1 cellular context compared by ENCODE assay signal in the genomic region with DNA sequence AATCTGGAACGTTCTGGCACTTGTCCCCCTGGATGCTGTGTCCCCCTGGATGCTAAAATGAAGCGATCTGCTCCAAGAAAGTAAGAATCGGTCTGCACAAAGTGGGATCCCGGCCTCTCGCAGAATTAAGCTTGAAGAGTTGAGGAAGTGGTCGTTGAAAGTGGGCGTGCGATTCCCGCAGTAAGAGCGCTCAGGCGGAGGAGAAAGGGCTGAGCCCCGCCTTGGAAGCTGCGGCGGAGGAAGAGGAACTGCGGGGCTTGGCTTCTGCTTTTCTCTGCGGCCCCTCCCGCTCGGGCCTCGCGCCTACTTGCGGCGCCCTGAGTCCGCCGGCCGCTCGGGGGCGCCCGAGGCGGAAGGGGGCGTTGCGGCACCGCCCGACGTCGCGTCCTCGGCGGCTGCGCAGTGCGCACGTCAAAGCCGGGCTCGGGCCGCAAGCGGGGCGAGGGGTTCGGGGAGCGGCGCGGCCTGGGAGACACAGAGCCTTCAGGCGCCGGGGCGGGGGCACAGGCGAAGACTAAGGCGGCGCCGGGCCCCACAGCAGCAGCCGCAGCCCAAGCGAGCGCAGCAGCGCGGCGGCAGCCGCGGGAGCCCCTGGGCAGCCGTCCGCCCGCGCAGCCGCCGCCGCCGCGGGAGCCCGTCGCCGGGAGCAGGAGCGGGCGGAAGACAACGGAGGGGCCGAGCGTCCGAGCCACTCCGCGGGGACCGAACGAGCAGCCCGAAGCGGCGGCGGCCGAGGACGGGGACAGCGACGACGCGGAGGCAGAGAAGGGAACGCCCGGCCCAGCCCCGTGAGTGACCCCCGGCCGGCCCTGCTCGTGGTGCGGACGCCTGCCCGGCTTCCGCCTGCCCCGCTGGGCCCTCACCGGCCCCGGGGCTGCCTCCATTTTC.
TF ChIP-seq lines count a peak whose summit lies in the region.

A gene (plus strand): TSS at position 400 of the 888 bp plus-strand sequence. CDS start 47,160 bp downstream, outside the sequence.

TF ChIP-seq in HepG2, 621 proteins besides CTCF, POLR2A, EP300 and RAD21 (continued from another document and continues in another):
- no peak for TF ChIP-seq HOXD1 (CRISPR knock-in tag; IDR thresholded peaks at IDR 0.05)
- TF ChIP-seq HNRNPH1 (optimal IDR thresholded peaks at IDR 0.05; ENCODE audit: low read depth, low read length) = no peak
- peak; percentile 57; the same call in 1 of the 2 replicates for TF ChIP-seq ZBTB7A (CRISPR knock-in tag; IDR thresholded peaks at IDR 0.05)
- TF ChIP-seq GTF3A (CRISPR knock-in tag; conservative IDR thresholded peaks at IDR 0.05) = no peak
- peak; percentile 81; the same call in 1 of the 2 replicates for TF ChIP-seq ZNF616 (CRISPR knock-in tag; IDR thresholded peaks at IDR 0.05; ENCODE audit: low read depth)
- TF ChIP-seq PLRG1 (conservative IDR thresholded peaks at IDR 0.05) = no peak
- TF ChIP-seq HMG20A (CRISPR knock-in tag; IDR thresholded peaks at IDR 0.05; ENCODE audit: borderline replicate concordance) = no peak; the same call in 1 of the 2 replicates
- TF ChIP-seq, protein P1, sequence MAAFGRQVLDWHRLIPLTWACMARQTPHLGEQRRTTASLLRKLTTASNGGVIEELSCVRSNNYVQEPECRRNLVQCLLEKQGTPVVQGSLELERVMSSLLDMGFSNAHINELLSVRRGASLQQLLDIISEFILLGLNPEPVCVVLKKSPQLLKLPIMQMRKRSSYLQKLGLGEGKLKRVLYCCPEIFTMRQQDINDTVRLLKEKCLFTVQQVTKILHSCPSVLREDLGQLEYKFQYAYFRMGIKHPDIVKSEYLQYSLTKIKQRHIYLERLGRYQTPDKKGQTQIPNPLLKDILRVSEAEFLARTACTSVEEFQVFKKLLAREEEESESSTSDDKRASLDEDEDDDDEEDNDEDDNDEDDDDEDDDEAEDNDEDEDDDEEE (CRISPR knock-in tag; IDR thresholded peaks at IDR 0.05) = no peak
- no peak for TF ChIP-seq ZNF589 (CRISPR knock-in tag; conservative IDR thresholded peaks at IDR 0.05)
- TF ChIP-seq CCDC6 (CRISPR knock-in tag; IDR thresholded peaks at IDR 0.05) = peak; percentile 98
- TF ChIP-seq, protein P2, sequence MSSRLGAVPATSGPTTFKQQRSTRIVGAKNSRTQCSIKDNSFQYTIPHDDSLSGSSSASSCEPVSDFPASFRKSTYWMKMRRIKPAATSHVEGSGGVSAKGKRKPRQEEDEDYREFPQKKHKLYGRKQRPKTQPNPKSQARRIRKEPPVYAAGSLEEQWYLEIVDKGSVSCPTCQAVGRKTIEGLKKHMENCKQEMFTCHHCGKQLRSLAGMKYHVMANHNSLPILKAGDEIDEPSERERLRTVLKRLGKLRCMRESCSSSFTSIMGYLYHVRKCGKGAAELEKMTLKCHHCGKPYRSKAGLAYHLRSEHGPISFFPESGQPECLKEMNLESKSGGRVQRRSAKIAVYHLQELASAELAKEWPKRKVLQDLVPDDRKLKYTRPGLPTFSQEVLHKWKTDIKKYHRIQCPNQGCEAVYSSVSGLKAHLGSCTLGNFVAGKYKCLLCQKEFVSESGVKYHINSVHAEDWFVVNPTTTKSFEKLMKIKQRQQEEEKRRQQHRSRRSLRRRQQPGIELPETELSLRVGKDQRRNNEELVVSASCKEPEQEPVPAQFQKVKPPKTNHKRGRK (CRISPR knock-in tag; IDR thresholded peaks at IDR 0.05) = no peak
- TF ChIP-seq NCOR1 (IDR thresholded peaks at IDR 0.05; ENCODE audit: borderline replicate concordance, low read length) = no peak
- TF ChIP-seq ATRX (CRISPR knock-in tag; IDR thresholded peaks at IDR 0.05; ENCODE audit: borderline replicate concordance) = no peak
- no peak for TF ChIP-seq MED13 (CRISPR knock-in tag; IDR thresholded peaks at IDR 0.05)
- TF ChIP-seq ZNF562 (CRISPR knock-in tag; IDR thresholded peaks at IDR 0.05; ENCODE audit: borderline replicate concordance) = no peak
- TF ChIP-seq THAP11 (CRISPR knock-in tag; IDR thresholded peaks at IDR 0.05) = peak; percentile 90
- peak; percentile 74 for TF ChIP-seq ERF (CRISPR knock-in tag; IDR thresholded peaks at IDR 0.05)
- 0 out of 2 replicates have a peak, but pooled peaks have one; percentile 24 for TF ChIP-seq KDM5A (IDR thresholded peaks at IDR 0.05; ENCODE audit: borderline replicate concordance, low read length)
- TF ChIP-seq ZNF331 (CRISPR knock-in tag; IDR thresholded peaks at IDR 0.05) = peak; percentile 90
- no peak for TF ChIP-seq ARID2 (CRISPR knock-in tag; IDR thresholded peaks at IDR 0.05; ENCODE audit: borderline replicate concordance)
- TF ChIP-seq, protein P3, sequence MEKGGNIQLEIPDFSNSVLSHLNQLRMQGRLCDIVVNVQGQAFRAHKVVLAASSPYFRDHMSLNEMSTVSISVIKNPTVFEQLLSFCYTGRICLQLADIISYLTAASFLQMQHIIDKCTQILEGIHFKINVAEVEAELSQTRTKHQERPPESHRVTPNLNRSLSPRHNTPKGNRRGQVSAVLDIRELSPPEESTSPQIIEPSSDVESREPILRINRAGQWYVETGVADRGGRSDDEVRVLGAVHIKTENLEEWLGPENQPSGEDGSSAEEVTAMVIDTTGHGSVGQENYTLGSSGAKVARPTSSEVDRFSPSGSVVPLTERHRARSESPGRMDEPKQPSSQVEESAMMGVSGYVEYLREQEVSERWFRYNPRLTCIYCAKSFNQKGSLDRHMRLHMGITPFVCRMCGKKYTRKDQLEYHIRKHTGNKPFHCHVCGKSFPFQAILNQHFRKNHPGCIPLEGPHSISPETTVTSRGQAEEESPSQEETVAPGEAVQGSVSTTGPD (CRISPR knock-in tag; IDR thresholded peaks at IDR 0.05) = no peak; the same call in 1 of the 2 replicates
- no peak for TF ChIP-seq MAFF (IDR thresholded peaks at IDR 0.05; ENCODE audit: low read depth, low read length)
- TF ChIP-seq, protein P4, sequence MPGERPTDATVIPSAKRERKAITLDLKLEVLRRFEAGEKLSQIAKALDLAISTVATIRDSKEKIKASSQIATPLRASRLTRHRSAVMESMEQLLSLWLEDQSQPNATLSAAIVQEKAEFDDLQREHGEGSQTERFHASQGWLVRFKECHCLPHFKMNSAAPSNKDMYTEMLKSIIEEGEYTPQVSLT (CRISPR knock-in tag; IDR thresholded peaks at IDR 0.05; ENCODE audit: borderline replicate concordance, low read depth) = no peak
- TF ChIP-seq ZNF225 (CRISPR knock-in tag; IDR thresholded peaks at IDR 0.05) = no peak; the same call in 1 of the 2 replicates
- TF ChIP-seq ZNF747 (CRISPR knock-in tag; IDR thresholded peaks at IDR 0.05; ENCODE audit: borderline replicate concordance) = 0 out of 2 replicates have a peak, but pooled peaks have one; percentile 41
- TF ChIP-seq SATB2 (CRISPR knock-in tag; IDR thresholded peaks at IDR 0.05) = no peak
- TF ChIP-seq GTF2F1 (IDR thresholded peaks at IDR 0.05; ENCODE audit: low read length) = 0 out of 2 replicates have a peak, but pooled peaks have one; percentile 62
- TF ChIP-seq, protein P5, sequence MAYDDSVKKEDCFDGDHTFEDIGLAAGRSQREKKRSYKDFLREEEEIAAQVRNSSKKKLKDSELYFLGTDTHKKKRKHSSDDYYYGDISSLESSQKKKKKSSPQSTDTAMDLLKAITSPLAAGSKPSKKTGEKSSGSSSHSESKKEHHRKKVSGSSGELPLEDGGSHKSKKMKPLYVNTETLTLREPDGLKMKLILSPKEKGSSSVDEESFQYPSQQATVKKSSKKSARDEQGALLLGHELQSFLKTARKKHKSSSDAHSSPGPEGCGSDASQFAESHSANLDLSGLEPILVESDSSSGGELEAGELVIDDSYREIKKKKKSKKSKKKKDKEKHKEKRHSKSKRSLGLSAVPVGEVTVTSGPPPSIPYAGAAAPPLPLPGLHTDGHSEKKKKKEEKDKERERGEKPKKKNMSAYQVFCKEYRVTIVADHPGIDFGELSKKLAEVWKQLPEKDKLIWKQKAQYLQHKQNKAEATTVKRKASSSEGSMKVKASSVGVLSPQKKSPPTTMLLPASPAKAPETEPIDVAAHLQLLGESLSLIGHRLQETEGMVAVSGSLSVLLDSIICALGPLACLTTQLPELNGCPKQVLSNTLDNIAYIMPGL (CRISPR knock-in tag; IDR thresholded peaks at IDR 0.05; ENCODE audit: borderline replicate concordance in 1 of 2, low read depth in 1 of 2) = peak; percentile 95 to 96
- peak; percentile 96 for TF ChIP-seq ZNF451 (CRISPR knock-in tag; IDR thresholded peaks at IDR 0.05)
- no peak for TF ChIP-seq EZH2 (conservative IDR thresholded peaks at IDR 0.05; ENCODE audit: low read depth, low read length)
- TF ChIP-seq, protein P6, sequence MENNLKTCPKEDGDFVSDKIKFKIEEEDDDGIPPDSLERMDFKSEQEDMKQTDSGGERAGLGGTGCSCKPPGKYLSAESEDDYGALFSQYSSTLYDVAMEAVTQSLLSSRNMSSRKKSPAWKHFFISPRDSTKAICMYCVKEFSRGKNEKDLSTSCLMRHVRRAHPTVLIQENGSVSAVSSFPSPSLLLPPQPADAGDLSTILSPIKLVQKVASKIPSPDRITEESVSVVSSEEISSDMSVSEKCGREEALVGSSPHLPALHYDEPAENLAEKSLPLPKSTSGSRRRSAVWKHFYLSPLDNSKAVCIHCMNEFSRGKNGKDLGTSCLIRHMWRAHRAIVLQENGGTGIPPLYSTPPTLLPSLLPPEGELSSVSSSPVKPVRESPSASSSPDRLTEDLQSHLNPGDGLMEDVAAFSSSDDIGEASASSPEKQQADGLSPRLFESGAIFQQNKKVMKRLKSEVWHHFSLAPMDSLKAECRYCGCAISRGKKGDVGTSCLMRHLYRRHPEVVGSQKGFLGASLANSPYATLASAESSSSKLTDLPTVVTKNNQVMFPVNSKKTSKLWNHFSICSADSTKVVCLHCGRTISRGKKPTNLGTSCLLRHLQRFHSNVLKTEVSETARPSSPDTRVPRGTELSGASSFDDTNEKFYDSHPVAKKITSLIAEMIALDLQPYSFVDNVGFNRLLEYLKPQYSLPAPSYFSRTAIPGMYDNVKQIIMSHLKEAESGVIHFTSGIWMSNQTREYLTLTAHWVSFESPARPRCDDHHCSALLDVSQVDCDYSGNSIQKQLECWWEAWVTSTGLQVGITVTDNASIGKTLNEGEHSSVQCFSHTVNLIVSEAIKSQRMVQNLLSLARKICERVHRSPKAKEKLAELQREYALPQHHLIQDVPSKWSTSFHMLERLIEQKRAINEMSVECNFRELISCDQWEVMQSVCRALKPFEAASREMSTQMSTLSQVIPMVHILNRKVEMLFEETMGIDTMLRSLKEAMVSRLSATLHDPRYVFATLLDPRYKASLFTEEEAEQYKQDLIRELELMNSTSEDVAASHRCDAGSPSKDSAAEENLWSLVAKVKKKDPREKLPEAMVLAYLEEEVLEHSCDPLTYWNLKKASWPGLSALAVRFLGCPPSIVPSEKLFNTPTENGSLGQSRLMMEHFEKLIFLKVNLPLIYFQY (CRISPR knock-in tag; IDR thresholded peaks at IDR 0.05; ENCODE audit: borderline replicate concordance) = peak; percentile 52; the same call in 1 of the 2 replicates
- TF ChIP-seq, protein P7, sequence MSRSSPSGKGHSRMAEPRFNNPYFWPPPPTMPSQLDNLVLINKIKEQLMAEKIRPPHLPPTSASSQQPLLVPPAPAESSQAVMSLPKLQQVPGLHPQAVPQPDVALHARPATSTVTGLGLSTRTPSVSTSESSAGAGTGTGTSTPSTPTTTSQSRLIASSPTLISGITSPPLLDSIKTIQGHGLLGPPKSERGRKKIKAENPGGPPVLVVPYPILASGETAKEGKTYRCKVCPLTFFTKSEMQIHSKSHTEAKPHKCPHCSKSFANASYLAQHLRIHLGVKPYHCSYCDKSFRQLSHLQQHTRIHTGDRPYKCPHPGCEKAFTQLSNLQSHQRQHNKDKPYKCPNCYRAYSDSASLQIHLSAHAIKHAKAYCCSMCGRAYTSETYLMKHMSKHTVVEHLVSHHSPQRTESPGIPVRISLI (CRISPR knock-in tag; IDR thresholded peaks at IDR 0.05; ENCODE audit: borderline replicate concordance) = peak; percentile 35; the same call in 1 of the 2 replicates
- no peak for TF ChIP-seq GATA4 (IDR thresholded peaks at IDR 0.05; ENCODE audit: borderline replicate concordance, low read depth)
- TF ChIP-seq, protein P8, sequence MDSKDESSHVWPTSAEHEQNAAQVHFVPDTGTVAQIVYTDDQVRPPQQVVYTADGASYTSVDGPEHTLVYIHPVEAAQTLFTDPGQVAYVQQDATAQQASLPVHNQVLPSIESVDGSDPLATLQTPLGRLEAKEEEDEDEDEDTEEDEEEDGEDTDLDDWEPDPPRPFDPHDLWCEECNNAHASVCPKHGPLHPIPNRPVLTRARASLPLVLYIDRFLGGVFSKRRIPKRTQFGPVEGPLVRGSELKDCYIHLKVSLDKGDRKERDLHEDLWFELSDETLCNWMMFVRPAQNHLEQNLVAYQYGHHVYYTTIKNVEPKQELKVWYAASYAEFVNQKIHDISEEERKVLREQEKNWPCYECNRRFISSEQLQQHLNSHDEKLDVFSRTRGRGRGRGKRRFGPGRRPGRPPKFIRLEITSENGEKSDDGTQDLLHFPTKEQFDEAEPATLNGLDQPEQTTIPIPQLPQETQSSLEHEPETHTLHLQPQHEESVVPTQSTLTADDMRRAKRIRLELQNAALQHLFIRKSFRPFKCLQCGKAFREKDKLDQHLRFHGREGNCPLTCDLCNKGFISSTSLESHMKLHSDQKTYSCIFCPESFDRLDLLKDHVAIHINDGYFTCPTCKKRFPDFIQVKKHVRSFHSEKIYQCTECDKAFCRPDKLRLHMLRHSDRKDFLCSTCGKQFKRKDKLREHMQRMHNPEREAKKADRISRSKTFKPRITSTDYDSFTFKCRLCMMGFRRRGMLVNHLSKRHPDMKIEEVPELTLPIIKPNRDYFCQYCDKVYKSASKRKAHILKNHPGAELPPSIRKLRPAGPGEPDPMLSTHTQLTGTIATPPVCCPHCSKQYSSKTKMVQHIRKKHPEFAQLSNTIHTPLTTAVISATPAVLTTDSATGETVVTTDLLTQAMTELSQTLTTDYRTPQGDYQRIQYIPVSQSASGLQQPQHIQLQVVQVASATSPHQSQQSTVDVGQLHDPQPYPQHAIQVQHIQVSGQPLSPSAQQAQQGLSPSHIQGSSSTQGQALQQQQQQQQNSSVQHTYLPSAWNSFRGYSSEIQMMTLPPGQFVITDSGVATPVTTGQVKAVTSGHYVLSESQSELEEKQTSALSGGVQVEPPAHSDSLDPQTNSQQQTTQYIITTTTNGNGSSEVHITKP (CRISPR knock-in tag; IDR thresholded peaks at IDR 0.05; ENCODE audit: low read depth) = 0 out of 2 replicates have a peak, but pooled peaks have one; percentile 20
- TF ChIP-seq ETV6 (CRISPR knock-in tag; conservative IDR thresholded peaks at IDR 0.05) = no peak; the same call in 1 of the 2 replicates
- no peak for TF ChIP-seq ZNF446 (CRISPR knock-in tag; IDR thresholded peaks at IDR 0.05)
- TF ChIP-seq SMAD9 (CRISPR knock-in tag; IDR thresholded peaks at IDR 0.05) = no peak
- TF ChIP-seq, protein P9, sequence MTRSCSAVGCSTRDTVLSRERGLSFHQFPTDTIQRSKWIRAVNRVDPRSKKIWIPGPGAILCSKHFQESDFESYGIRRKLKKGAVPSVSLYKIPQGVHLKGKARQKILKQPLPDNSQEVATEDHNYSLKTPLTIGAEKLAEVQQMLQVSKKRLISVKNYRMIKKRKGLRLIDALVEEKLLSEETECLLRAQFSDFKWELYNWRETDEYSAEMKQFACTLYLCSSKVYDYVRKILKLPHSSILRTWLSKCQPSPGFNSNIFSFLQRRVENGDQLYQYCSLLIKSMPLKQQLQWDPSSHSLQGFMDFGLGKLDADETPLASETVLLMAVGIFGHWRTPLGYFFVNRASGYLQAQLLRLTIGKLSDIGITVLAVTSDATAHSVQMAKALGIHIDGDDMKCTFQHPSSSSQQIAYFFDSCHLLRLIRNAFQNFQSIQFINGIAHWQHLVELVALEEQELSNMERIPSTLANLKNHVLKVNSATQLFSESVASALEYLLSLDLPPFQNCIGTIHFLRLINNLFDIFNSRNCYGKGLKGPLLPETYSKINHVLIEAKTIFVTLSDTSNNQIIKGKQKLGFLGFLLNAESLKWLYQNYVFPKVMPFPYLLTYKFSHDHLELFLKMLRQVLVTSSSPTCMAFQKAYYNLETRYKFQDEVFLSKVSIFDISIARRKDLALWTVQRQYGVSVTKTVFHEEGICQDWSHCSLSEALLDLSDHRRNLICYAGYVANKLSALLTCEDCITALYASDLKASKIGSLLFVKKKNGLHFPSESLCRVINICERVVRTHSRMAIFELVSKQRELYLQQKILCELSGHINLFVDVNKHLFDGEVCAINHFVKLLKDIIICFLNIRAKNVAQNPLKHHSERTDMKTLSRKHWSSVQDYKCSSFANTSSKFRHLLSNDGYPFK (CRISPR knock-in tag; IDR thresholded peaks at IDR 0.05; ENCODE audit: borderline replicate concordance) = no peak; the same call in 1 of the 2 replicates
- TF ChIP-seq ZBTB38 (CRISPR knock-in tag; IDR thresholded peaks at IDR 0.05) = peak; percentile 91
